ENCODE assay signal across 8 cellular contexts in genomic region chr20:21100590-21101452, GRCh38. TPM values are rescaled to one million over a fixed set of nuclear protein-coding genes. Genes with fewer than 3 reads are reported as not detected.
DNase-seq lines count a peak whose midpoint lies in the region; ATAC-seq and FAIRE-seq lines count a peak whose summit lies in the region.

No MANE protein-coding gene starts in this region.

- ATAC-seq in GM21825 (IDR thresholded peaks at IDR 0.05; ENCODE audit: unreplicated experiment) = no peak
- ATAC-seq in GM18519 (IDR thresholded peaks at IDR 0.05; ENCODE audit: low FRiP score, unreplicated experiment) = no peak

- H3K4me1 ChIP-seq in Karpas-422 (ENCODE audit: low read length) = peaks cover 45% of the 10 kb centered on the region
- H3K4me1 ChIP-seq in small intestine (ENCODE audit: control insufficient read depth in 2 of 2, insufficient read depth in 1 of 2, low read depth in 1 of 2, low read length in 1 of 2) = peaks cover 5 to 6% of the 10 kb centered on the region in 2 donors

- H2AFZ ChIP-seq in Karpas-422 (ENCODE audit: low read length) = peak overlapping the region; percentile 81

- WGBS in small intestine, 3 donors = 3 to 4% (median 3%) methylated on average over 60 to 64 of the region's 64 CpGs

- H3K9me2 ChIP-seq in Karpas-422 (replicated peaks; ENCODE audit: insufficient read depth, low read length) = no peaks in the 10 kb centered on the region

- H3K27ac ChIP-seq in Karpas-422 (ENCODE audit: low read length) = no peak overlapping the region
- no peak overlapping the region for H3K27ac ChIP-seq in small intestine (ENCODE audit: low read depth in 1 of 2, low read length in 1 of 2)

- no peaks in the 10 kb centered on the region for H3K9me3 ChIP-seq in Karpas-422 (ENCODE audit: low read length)
- H3K9me3 ChIP-seq in small intestine (ENCODE audit: control insufficient read depth, low read depth) = no peaks in the 10 kb centered on the region

- H4K20me1 ChIP-seq in Karpas-422 (ENCODE audit: insufficient read depth, low read depth, low read length) = no peaks in the 10 kb centered on the region

- no peaks in the 10 kb centered on the region for H3K36me3 ChIP-seq in Karpas-422 (ENCODE audit: insufficient read depth, low read length)
- no peaks in the 10 kb centered on the region for H3K36me3 ChIP-seq in small intestine (ENCODE audit: control insufficient read depth in 2 of 2, insufficient read depth in 2 of 2, low read length in 2 of 2)

- DNase-seq in COR-L47 (lab: John Stamatoyannopoulos, UW) (peak; percentile 77), Karpas-422 (peak; percentile 66), small intestine (no peak), hepatic stellate cell (ENCODE audit: low spot score) (no peak)
- peak; percentile 27 for DNase-seq in activated CD8-positive, alpha-beta memory T cell treated with anti-CD3 and anti-CD28 coated beads, Interleukin-2, amount 50 U/mL, for 4 hours

- H3K9ac ChIP-seq in Karpas-422 (ENCODE audit: low read length) = peak overlapping the region; percentile 68

- no peaks in the 10 kb centered on the region for H3K79me2 ChIP-seq in Karpas-422 (ENCODE audit: low read length)

- H3K27me3 ChIP-seq in Karpas-422 (ENCODE audit: low read length) (no peaks in the 10 kb centered on the region), small intestine (ENCODE audit: control insufficient read depth in 2 of 2, insufficient read depth in 2 of 2, low read length in 2 of 2) (peaks cover 15 to 66% of the 10 kb centered on the region in 2 donors)

- peak overlapping the region; percentile 65 for H3K4me3 ChIP-seq in Karpas-422 (ENCODE audit: low read length)
- peak overlapping the region; percentile 51 for H3K4me3 ChIP-seq in iPS-11a (ENCODE audit: low read depth, low read length)
- H3K4me3 ChIP-seq in small intestine (ENCODE audit: low read depth in 1 of 2, low read length in 2 of 2) = peak overlapping the region; percentile 1 to 77

- peak overlapping the region; percentile 94 for H3K4me2 ChIP-seq in Karpas-422 (ENCODE audit: low read depth, low read length, poor library complexity, severe bottlenecking)

- no peak for FAIRE-seq in small intestine (lab: Jason Lieb, UNC)

RNA-seq across cellular contexts. Expression of gene LINC00237, which starts 5.3 kb away (rescaled TPM):
- total RNA-seq in Karpas-422 (2014; rRNA removed; shearing (Covaris generic); ENCODE audit: low replicate concordance) = 0.14 TPM in 1 of 2 replicates, not detected in the other
- polyA plus RNA-seq in small intestine = not detected

RNA-seq across cellular contexts. Expression of gene KIZ, which starts 25.1 kb away (rescaled TPM):
- total RNA-seq in Karpas-422 (2014; rRNA removed; shearing (Covaris generic); ENCODE audit: low replicate concordance) = 22.1 and 23.0 TPM in 2 replicates
- polyA plus RNA-seq in small intestine = 10 to 100 TPM; 11.7 to 38.4 (median 27.7) TPM

Comparison
In these comparisons a context has a peak if more than half of its experiments do, and no peak if none do; other contexts are left out.
1. DNase-seq: peak in COR-L47 (single experiment), Karpas-422 (single experiment) and activated CD8-positive, alpha-beta memory T cell treated with anti-CD3 and anti-CD28 coated beads, Interleukin-2, amount 50 U/mL, for 4 hours (single experiment); none in small intestine (single experiment) and hepatic stellate cell (single experiment).
2. Peak in every context shown above with its lines, with median percentiles within 50 percentile points of each other: H3K4me3 ChIP-seq.